Comparison of ENCODE assay signal across 20 cellular contexts in the genomic region with DNA sequence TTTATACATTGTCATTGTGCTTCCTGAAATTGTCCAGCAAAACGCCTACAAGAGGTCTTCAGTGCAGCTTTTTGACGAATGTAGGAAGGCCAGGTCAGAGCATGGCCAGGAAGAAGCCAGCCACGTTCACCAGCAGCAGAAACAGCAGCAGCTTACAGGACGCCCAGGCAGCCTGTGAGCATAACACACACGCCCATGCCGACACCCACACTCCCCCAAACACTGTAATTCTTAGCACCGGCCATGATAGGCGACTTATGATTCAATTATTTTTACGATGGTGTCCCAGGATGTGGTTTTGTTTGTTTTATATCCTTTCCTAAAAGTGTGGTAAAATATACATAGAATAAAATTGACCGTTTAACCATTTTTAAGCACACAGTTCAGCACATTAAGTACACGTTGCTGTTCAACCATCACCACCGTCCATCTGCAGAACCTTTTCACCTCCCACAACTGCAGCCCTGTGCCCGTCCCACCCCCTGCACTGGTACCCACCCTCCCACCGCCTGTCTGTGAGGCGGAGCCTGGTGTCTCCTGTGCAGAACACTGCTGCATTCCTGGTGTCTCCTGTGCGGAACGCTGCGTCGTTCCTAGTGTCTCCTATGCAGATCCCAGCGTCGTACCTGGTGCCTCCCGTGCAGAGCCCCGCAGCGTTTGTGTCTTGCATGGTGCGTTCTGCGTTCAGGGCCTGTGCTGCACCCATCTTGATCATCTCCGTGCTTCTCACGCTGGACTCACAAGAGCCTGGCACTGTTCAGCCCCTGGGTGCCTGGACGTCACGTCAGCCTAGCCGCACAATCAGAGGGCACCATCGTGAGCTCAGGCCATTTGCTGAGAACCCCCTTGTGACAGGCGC.
DNase-seq lines count a peak whose midpoint lies in the region; ATAC-seq and TF ChIP-seq lines count a peak whose summit lies in the region.
"Had no signal": no experiment of that assay in that cellular context is flagged by ENCODE, and none has a peak within 500 bp of the region (broad histone marks: within the 10 kb centered on the region; RNA-seq: fewer than 3 reads in every experiment).

No MANE protein-coding gene starts in this region.

- no peak overlapping the region for H3K27ac Mint-ChIP-seq in endodermal cell
- no peak overlapping the region for H3K27ac Mint-ChIP-seq in activated T-helper 17 cell treated with anti-CD3 and anti-CD28 coated beads, Interleukin-2, amount 50 U/mL, for 72 hours

- TF ChIP-seq EP300 in transverse colon (IDR thresholded peaks at IDR 0.05; ENCODE audit: low read depth), result no peak

- H3K36me3 ChIP-seq in endodermal cell (ENCODE audit: control insufficient read depth, insufficient read depth, low read length) (no peaks in the 10 kb centered on the region), transverse colon (no peaks in the 10 kb centered on the region)

- no peak overlapping the region for H3K4me3 ChIP-seq in NB4 (ENCODE audit: low read depth, low read length)
- no peak overlapping the region for H3K4me3 ChIP-seq in endodermal cell (ENCODE audit: low read length)
- no peak overlapping the region for H3K4me3 ChIP-seq in transverse colon

- H3K9ac ChIP-seq in endodermal cell (ENCODE audit: extremely low read depth, low read length, poor library complexity, severe bottlenecking), result no peak overlapping the region

- no peaks in the 10 kb centered on the region for H3K4me1 ChIP-seq in endodermal cell (ENCODE audit: control insufficient read depth, insufficient read depth, low read length)
- H3K4me1 ChIP-seq in transverse colon, result peaks cover 0 to 3% (median 0%) of the 10 kb centered on the region in 4 donors

- 81 to 82% methylated on average over 22 to 33 of the region's 33 CpGs for WGBS in endodermal cell (ENCODE audit: insufficient coverage in 1 of 2, insufficient read length in 1 of 2), 2 experiments
- WGBS in transverse colon (ENCODE audit: low coverage in 1 of 2), 2 donors, result 10 to 56% methylated on average over 6 to 32 of the region's 33 CpGs

- ATAC-seq in sciatic nerve, result no peak
- no peak for ATAC-seq in HG03175 (IDR thresholded peaks at IDR 0.05; ENCODE audit: unreplicated experiment)
- ATAC-seq in activated T-helper 17 cell treated with anti-CD3 and anti-CD28 coated beads, Interleukin-2, amount 50 U/mL, for 72 hours (replicated peaks), result no peak

- no peaks in the 10 kb centered on the region for H3K36me3 Mint-ChIP-seq in endodermal cell (ENCODE audit: low read depth)
- H3K36me3 Mint-ChIP-seq in activated T-helper 17 cell treated with anti-CD3 and anti-CD28 coated beads, Interleukin-2, amount 50 U/mL, for 72 hours (ENCODE audit: low read depth), result no peaks in the 10 kb centered on the region

- no peak for TF ChIP-seq CTCF in NB4 (IDR thresholded peaks at IDR 0.05; ENCODE audit: low read depth, low read length)
- TF ChIP-seq CTCF in endodermal cell (conservative IDR thresholded peaks at IDR 0.05), result no peak
- no peak for TF ChIP-seq CTCF in transverse colon (IDR thresholded peaks at IDR 0.05)

- H3K4me3 Mint-ChIP-seq in endodermal cell, result no peak overlapping the region
- H3K4me3 Mint-ChIP-seq in activated T-helper 17 cell treated with anti-CD3 and anti-CD28 coated beads, Interleukin-2, amount 50 U/mL, for 72 hours, result no peak overlapping the region

- H3K4me1 Mint-ChIP-seq in endodermal cell, result no peaks in the 10 kb centered on the region
- no peaks in the 10 kb centered on the region for H3K4me1 Mint-ChIP-seq in activated T-helper 17 cell treated with anti-CD3 and anti-CD28 coated beads, Interleukin-2, amount 50 U/mL, for 72 hours

- H3K27ac ChIP-seq in endodermal cell (ENCODE audit: low read depth, low read length) (no peak overlapping the region), transverse colon (no peak overlapping the region)
- H3K27ac ChIP-seq: C4-2B had no signal

- no peaks in the 10 kb centered on the region for H3K27me3 Mint-ChIP-seq in endodermal cell (ENCODE audit: insufficient read depth)
- H3K27me3 Mint-ChIP-seq in activated T-helper 17 cell treated with anti-CD3 and anti-CD28 coated beads, Interleukin-2, amount 50 U/mL, for 72 hours, result peaks cover 5% of the 10 kb centered on the region

- peak; percentile 21 for DNase-seq in Daoy (ENCODE audit: low read depth)
- peak; percentile 14 for DNase-seq in NB4 (ENCODE audit: low read depth)
- peak; percentile 20 for DNase-seq in endodermal cell
- DNase-seq in sciatic nerve (ENCODE audit: low spot score), result peak; percentile 35
- no peak for DNase-seq in transverse colon
- DNase-seq: COR-L47, DMS153, EL, IMR-90, Karpas-422, MM.1S, NCI-H1105, NCI-H1694 treated with DMSO at 0.1 percent for 48 hours, NCI-H2107, NCI-H2227 treated with DMSO at 0.1 percent for 48 hours, NCI-H524, SHP77 treated with DMSO at 0.1 percent for 48 hours had no signal

- no peaks in the 10 kb centered on the region for H3K9me3 ChIP-seq in endodermal cell (ENCODE audit: control insufficient read depth, low read length)
- no peaks in the 10 kb centered on the region for H3K9me3 ChIP-seq in transverse colon

- H3K9me3 Mint-ChIP-seq in endodermal cell, result no peaks in the 10 kb centered on the region
- no peaks in the 10 kb centered on the region for H3K9me3 Mint-ChIP-seq in activated T-helper 17 cell treated with anti-CD3 and anti-CD28 coated beads, Interleukin-2, amount 50 U/mL, for 72 hours

- TF ChIP-seq POLR2A in NB4 (IDR thresholded peaks at IDR 0.05; ENCODE audit: extremely low read depth, insufficient read length) (no peak), transverse colon (IDR thresholded peaks at IDR 0.05) (no peak)

- H3K27me3 ChIP-seq in endodermal cell (ENCODE audit: control insufficient read depth, insufficient read depth, low read length, poor library complexity, severe bottlenecking), result no peaks in the 10 kb centered on the region
- H3K27me3 ChIP-seq in transverse colon, result no peaks in the 10 kb centered on the region

- in situ Hi-C loops in transverse colon (cut with MboI; ENCODE audit: low pct_ligation_motif_present in 1 of 4, low pct_unique_long_range_greater_than_20kb in 1 of 4, low sequenced_read_pairs in 3 of 4), result no loop called here

- intact Hi-C loops in sciatic nerve (cut with DNase I) (no loop called here), transverse colon (cut with DNase I; ENCODE audit: low total_unique reads) (loop anchor here (5.0 kb wide), 1 partner anchor 1098 kb away; no protein-coding TSS in a partner anchor)
